In genomic region chr6:26027491-26028211, GRCh38 we compare ENCODE assay signal across 1 cellular context.
TF ChIP-seq lines count a peak whose summit lies in the region.

No MANE protein-coding gene starts in this region.

TF ChIP-seq in SK-N-SH, 30 proteins besides CTCF, POLR2A, EP300 and RAD21 (continued from another document):
- TF ChIP-seq REST (IDR thresholded peaks at IDR 0.05; ENCODE audit: low read depth, low read length): no peak
- TF ChIP-seq USF2 (IDR thresholded peaks at IDR 0.05; ENCODE audit: borderline replicate concordance, low read depth, low read length): no peak
- TF ChIP-seq RFX5 (IDR thresholded peaks at IDR 0.05; ENCODE audit: low read length): no peak
- TF ChIP-seq TAF1 (IDR thresholded peaks at IDR 0.05; ENCODE audit: borderline replicate concordance, low read depth, low read length): no peak
- TF ChIP-seq MXI1 (IDR thresholded peaks at IDR 0.05; ENCODE audit: low read depth, low read length): no peak
- TF ChIP-seq POLR2AphosphoS5 (IDR thresholded peaks at IDR 0.05; ENCODE audit: low read depth, low read length): no peak
- no peak for TF ChIP-seq MEF2A (IDR thresholded peaks at IDR 0.05; ENCODE audit: borderline replicate concordance, low read depth)
